ENCODE assay signal across 8 cellular contexts in genomic region chr5:177357459-177358332, GRCh38. TPM values are rescaled to one million over a fixed set of nuclear protein-coding genes. Genes with fewer than 3 reads are reported as not detected.
A peak's percentile ranks its signal among the peaks of the same experiment; 100 is the strongest.
DNase-seq lines count a peak whose midpoint lies in the region; ATAC-seq lines count a peak whose summit lies in the region.

TSS of gene RGS14 (plus strand) at chr5:177357924. CDS start at chr5:177358025, 101 bp downstream.

- H3K27me3 Mint-ChIP-seq in T-helper 17 cell, result no peaks in the 10 kb centered on the region

- H3K9me3 ChIP-seq in Karpas-422 (ENCODE audit: low read length), result 0 out of 2 replicates have a peak, but pooled peaks cover 3% of the 10 kb centered on the region
- no peaks in the 10 kb centered on the region for H3K9me3 ChIP-seq in T-helper 17 cell (ENCODE audit: control insufficient read depth, low read length, poor library complexity, severe bottlenecking)

- H4K20me1 ChIP-seq in Karpas-422 (ENCODE audit: insufficient read depth, low read depth, low read length), result no peaks in the 10 kb centered on the region

- H3K4me3 Mint-ChIP-seq in T-helper 17 cell, result peak within 1 kb of the TSS; percentile 96

- H3K79me2 ChIP-seq in Karpas-422 (ENCODE audit: low read length), result peaks cover 23% of the 10 kb centered on the region

- H3K27me3 ChIP-seq in Karpas-422 (ENCODE audit: low read length), result no peaks in the 10 kb centered on the region

- H3K27ac ChIP-seq in Karpas-422 (ENCODE audit: low read length), result peak within 1 kb of the TSS; percentile 67

- peak within 1 kb of the TSS; percentile 93 for H2AFZ ChIP-seq in Karpas-422 (ENCODE audit: low read length)

- peak; percentile 90 for ATAC-seq in GM21619 (IDR thresholded peaks at IDR 0.05; ENCODE audit: unreplicated experiment)
- peak; percentile 94 for ATAC-seq in T-helper 17 cell

- H3K4me1 Mint-ChIP-seq in T-helper 17 cell, result peaks cover 51% of the 10 kb centered on the region

- peak within 1 kb of the TSS; percentile 87 for H3K9ac ChIP-seq in Karpas-422 (ENCODE audit: low read length)

- no peaks in the 10 kb centered on the region; the same call in 1 of the 2 replicates for H3K36me3 ChIP-seq in Karpas-422 (ENCODE audit: insufficient read depth, low read length)

- H3K4me3 ChIP-seq in Karpas-422 (ENCODE audit: low read length), result peak within 1 kb of the TSS; percentile 92

- H3K36me3 Mint-ChIP-seq in T-helper 17 cell (ENCODE audit: low read depth), result peaks cover 8% of the 10 kb centered on the region

- H3K4me2 ChIP-seq in Karpas-422 (ENCODE audit: low read depth, low read length, poor library complexity, severe bottlenecking), result peak within 1 kb of the TSS; percentile 82

- DNase-seq in GF-D8 (lab: John Stamatoyannopoulos, UW) (peak; percentile 90), Karpas-422 (peak; percentile 95), T-helper 17 cell (peak; percentile 35 to 60 (median 56)), amniotic epithelial cell (ENCODE audit: low read depth) (peak; percentile 56), kidney tubule cell (ENCODE audit: low spot score) (peak; percentile 20), iPS-NIHi11 (ENCODE audit: low spot score) (no peak)
- DNase-seq in stimulated activated CD8-positive, alpha-beta memory T cell treated with anti-CD3 and anti-CD28 coated beads, Interleukin-2, amount 100 ng/mL, for 1 hour (ENCODE audit: low read depth in 2 of 2), result peak; percentile 28 to 34

- peaks cover 47% of the 10 kb centered on the region for H3K4me1 ChIP-seq in Karpas-422 (ENCODE audit: low read length)

- H3K9me2 ChIP-seq in Karpas-422 (replicated peaks; ENCODE audit: insufficient read depth, low read length), result no peaks in the 10 kb centered on the region

- H3K27ac Mint-ChIP-seq in T-helper 17 cell, result peak within 1 kb of the TSS; percentile 95

RNA-seq across cellular contexts. Expression of gene RGS14, which starts in this region (rescaled TPM):
- 22.6 and 70.8 TPM in 2 replicates for total RNA-seq in Karpas-422 (2014; rRNA removed; shearing (Covaris generic); ENCODE audit: low replicate concordance)
- total RNA-seq in T-helper 17 cell, result 100 to 1,000 TPM in 1 of 2 donors, 10 to 100 TPM in 1; 76.7 to 110 TPM
